In the genomic region with DNA sequence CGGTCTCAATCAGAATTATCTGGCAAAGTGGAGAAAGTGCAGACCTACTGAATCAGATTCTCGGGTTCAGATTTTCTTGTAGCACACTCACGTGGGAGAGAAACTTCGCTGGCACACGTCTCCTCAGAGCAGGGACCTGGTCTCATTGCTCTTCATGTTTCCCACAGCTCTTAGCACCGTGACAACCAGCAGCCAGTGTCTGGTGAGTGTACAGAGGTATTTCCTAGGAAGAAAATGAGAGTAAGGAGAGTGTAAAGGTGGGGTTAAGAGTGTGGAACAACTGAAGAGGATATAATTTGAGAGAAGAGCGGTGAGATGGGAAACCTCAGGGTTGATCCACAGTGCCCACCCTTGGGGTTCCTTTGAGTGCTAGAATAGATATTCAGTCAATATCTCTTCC, we compare ENCODE assay signal across 9 cellular contexts.
DNase-seq lines count a peak whose midpoint lies in the region; ATAC-seq and TF ChIP-seq lines count a peak whose summit lies in the region.
"Had no signal": no experiment of that assay in that cellular context is flagged by ENCODE, and none has a peak within 500 bp of the region (broad histone marks: within the 10 kb centered on the region; RNA-seq: fewer than 3 reads in every experiment).

No MANE protein-coding gene starts in this region.

- no peaks in the 10 kb centered on the region for H3K27me3 ChIP-seq in ascending aorta
- no peaks in the 10 kb centered on the region for H3K27me3 ChIP-seq in lower lobe of right lung (ENCODE audit: low read depth)
- no peaks in the 10 kb centered on the region for H3K27me3 ChIP-seq in thoracic aorta (replicated peaks; ENCODE audit: insufficient read depth)

- peak overlapping the region in 1 of 2 donors; percentile 53 for H3K4me3 ChIP-seq in ascending aorta
- peak overlapping the region; percentile 29 for H3K4me3 ChIP-seq in lower lobe of right lung
- peak overlapping the region; percentile 66 for H3K4me3 ChIP-seq in thoracic aorta

- no peaks in the 10 kb centered on the region for H3K9me3 ChIP-seq in ascending aorta
- H3K9me3 ChIP-seq in lower lobe of right lung: no peaks in the 10 kb centered on the region
- no peaks in the 10 kb centered on the region for H3K9me3 ChIP-seq in thoracic aorta

- no peak for DNase-seq in activated T-cell treated with anti-CD3 and anti-CD28 coated beads, Interleukin-2, amount 50 U/mL, for 4 hours
- no peak for DNase-seq in activated T-cell treated with anti-CD3 and anti-CD28 coated beads, Interleukin-2, amount 50 U/mL, for 48 hours
- DNase-seq in ascending aorta (ENCODE audit: low spot score in 2 of 2): no peak
- DNase-seq in lower lobe of right lung: no peak
- DNase-seq in thoracic aorta (ENCODE audit: low spot score): no peak
- DNase-seq in amygdala (lab: John Stamatoyannopoulos, UW): no peak
- no peak for DNase-seq in Kasumi-1 (lab: John Stamatoyannopoulos, UW)
- no peak for DNase-seq in DMS153 (lab: John Stamatoyannopoulos, UW)
- DNase-seq: nephron progenitor cell had no signal

- H3K4me3 Mint-ChIP-seq in activated T-cell treated with anti-CD3 and anti-CD28 coated beads, Interleukin-2, amount 50 U/mL, for 4 hours: peak overlapping the region; percentile 62
- H3K4me3 Mint-ChIP-seq: nephron progenitor cell had no signal

- H3K4me1 Mint-ChIP-seq in activated T-cell treated with anti-CD3 and anti-CD28 coated beads, Interleukin-2, amount 50 U/mL, for 4 hours (ENCODE audit: low read depth): peaks cover 82% of the 10 kb centered on the region

- peak overlapping the region; percentile 80 to 89 for H3K27ac ChIP-seq in ascending aorta
- peak overlapping the region; percentile 63 for H3K27ac ChIP-seq in lower lobe of right lung
- H3K27ac ChIP-seq in thoracic aorta: peak overlapping the region; percentile 67 to 76

- H3K9me3 Mint-ChIP-seq in activated T-cell treated with anti-CD3 and anti-CD28 coated beads, Interleukin-2, amount 50 U/mL, for 4 hours: no peaks in the 10 kb centered on the region
- H3K9me3 Mint-ChIP-seq: nephron progenitor cell had no signal

- H3K4me1 ChIP-seq in ascending aorta: peaks cover 6 to 24% of the 10 kb centered on the region in 2 donors
- H3K4me1 ChIP-seq in lower lobe of right lung: peaks cover 27% of the 10 kb centered on the region
- H3K4me1 ChIP-seq in thoracic aorta (ENCODE audit: control insufficient read depth in 1 of 2, low read depth in 2 of 2): peaks cover 6 to 22% of the 10 kb centered on the region in 2 donors

- intact Hi-C loops in ascending aorta (cut with DNase I) (loop anchor here (1.0 to 5.0 kb wide), 3 partner anchors 18 to 120 kb away; no protein-coding TSS in a partner anchor), lower lobe of right lung (cut with DNase I) (no loop called here)

- H3K36me3 ChIP-seq in ascending aorta: no peaks in the 10 kb centered on the region
- no peaks in the 10 kb centered on the region for H3K36me3 ChIP-seq in lower lobe of right lung
- no peaks in the 10 kb centered on the region for H3K36me3 ChIP-seq in thoracic aorta

- TF ChIP-seq CTCF in ascending aorta (IDR thresholded peaks at IDR 0.05) (no peak), lower lobe of right lung (IDR thresholded peaks at IDR 0.05) (no peak), thoracic aorta (IDR thresholded peaks at IDR 0.05) (no peak)

- no peak for ATAC-seq in activated T-cell treated with anti-CD3 and anti-CD28 coated beads, Interleukin-2, amount 50 U/mL, for 4 hours
- peak in 1 of 2 donors; percentile 41 for ATAC-seq in lower lobe of right lung
- no peak for ATAC-seq in thoracic aorta (ENCODE audit: insufficient number of reproducible peaks, low FRiP score, low read depth)

- no peaks in the 10 kb centered on the region for H3K36me3 Mint-ChIP-seq in activated T-cell treated with anti-CD3 and anti-CD28 coated beads, Interleukin-2, amount 50 U/mL, for 4 hours (ENCODE audit: insufficient read depth)

- no peaks in the 10 kb centered on the region for H3K27me3 Mint-ChIP-seq in activated T-cell treated with anti-CD3 and anti-CD28 coated beads, Interleukin-2, amount 50 U/mL, for 4 hours (ENCODE audit: low read depth)
